12 cellular contexts compared by ENCODE assay signal in the genomic region with DNA sequence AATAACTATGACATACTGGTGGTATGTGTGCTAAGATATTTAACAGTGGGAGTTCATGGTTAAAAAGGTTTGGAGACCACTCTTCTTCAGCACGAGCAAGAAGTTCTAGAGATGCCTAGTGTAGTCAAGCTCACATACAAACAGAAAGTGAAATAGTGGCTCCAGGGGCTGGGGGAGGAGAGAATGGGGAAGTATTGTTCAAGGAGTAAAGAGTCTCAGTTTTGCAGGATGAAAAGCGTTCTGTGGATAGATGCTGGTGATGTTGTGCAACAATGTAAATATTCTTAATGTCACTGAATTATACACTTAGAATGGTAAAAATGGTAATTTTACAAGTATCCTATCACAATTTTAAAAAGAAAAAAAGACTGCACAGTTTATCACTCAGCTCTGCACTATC. TPM values are rescaled to one million over a fixed set of nuclear protein-coding genes. Genes with fewer than 3 reads are reported as not detected.
A peak's percentile ranks its signal among the peaks of the same experiment; 100 is the strongest.
DNase-seq lines count a peak whose midpoint lies in the region; ATAC-seq and TF ChIP-seq lines count a peak whose summit lies in the region.
"Had no signal": no experiment of that assay in that cellular context is flagged by ENCODE, and none has a peak within 500 bp of the region (broad histone marks: within the 10 kb centered on the region; RNA-seq: fewer than 3 reads in every experiment).

No MANE protein-coding gene starts in this region.

- peaks cover 6% of the 10 kb centered on the region; the same call in 1 of the 2 replicates for H3K4me1 ChIP-seq in OCI-LY3 (ENCODE audit: low read length)
- H3K4me1 ChIP-seq: Caco-2, parathyroid adenoma had no signal

- peaks cover 12% of the 10 kb centered on the region for H3K27me3 Mint-ChIP-seq in nephron progenitor cell (ENCODE audit: low read depth, poor library complexity)

- no peaks in the 10 kb centered on the region for H3K9me3 Mint-ChIP-seq in nephron progenitor cell
- H3K9me3 Mint-ChIP-seq: H9 had no signal

- peak overlapping the region; percentile 19 for H3K4me3 ChIP-seq in OCI-LY3 (ENCODE audit: low read length)

- H3K27me3 ChIP-seq in OCI-LY3 (ENCODE audit: low read depth, low read length): peaks cover 4% of the 10 kb centered on the region

- H3K9ac ChIP-seq in OCI-LY3 (ENCODE audit: low read length): no peak overlapping the region
- H3K9ac ChIP-seq: parathyroid adenoma had no signal

- no peak overlapping the region for H3K27ac Mint-ChIP-seq in nephron progenitor cell

- H3K36me3 Mint-ChIP-seq in nephron progenitor cell (ENCODE audit: low read depth): no peaks in the 10 kb centered on the region

- TF ChIP-seq CTCF in OCI-LY3 (IDR thresholded peaks at IDR 0.05; ENCODE audit: low read depth, low read length) (no peak), nephron progenitor cell (IDR thresholded peaks at IDR 0.05) (no peak)

- peak overlapping the region; percentile 46 for H3K4me2 ChIP-seq in OCI-LY3 (ENCODE audit: low read length)

- no peaks in the 10 kb centered on the region for H3K36me3 ChIP-seq in OCI-LY3 (replicated peaks; ENCODE audit: low read depth, low read length)

- intact Hi-C loops in left colon (cut with DNase I, micrococcal nuclease): no loop called here

- H3K27ac ChIP-seq in OCI-LY3 (ENCODE audit: low read length): no peak overlapping the region
- H3K27ac ChIP-seq: epithelial cell of prostate, parathyroid adenoma had no signal

- H3K79me2 ChIP-seq in OCI-LY3 (ENCODE audit: low read length): no peaks in the 10 kb centered on the region
- H3K79me2 ChIP-seq: parathyroid adenoma had no signal

- H4K20me1 ChIP-seq in OCI-LY3 (ENCODE audit: insufficient read depth, low read length): no peaks in the 10 kb centered on the region

- ATAC-seq in GM18498 (IDR thresholded peaks at IDR 0.05; ENCODE audit: unreplicated experiment): peak; percentile 63
- peak; percentile 43 for ATAC-seq in left lobe of liver
- ATAC-seq in HG02885 (IDR thresholded peaks at IDR 0.05; ENCODE audit: poor library complexity, unreplicated experiment): no peak
- ATAC-seq in left colon: no peak

- no peak overlapping the region for H3K4me3 Mint-ChIP-seq in nephron progenitor cell
- H3K4me3 Mint-ChIP-seq: H9 had no signal

- DNase-seq in H4 (ENCODE audit: low spot score): peak; percentile 28
- DNase-seq in left lobe of liver (ENCODE audit: low spot score): no peak
- DNase-seq in nephron progenitor cell: no peak
- no peak for DNase-seq in NCI-H446 treated with DMSO at 0.1 percent for 48 hours (lab: John Stamatoyannopoulos, UW)
- no peak for DNase-seq in left colon
- DNase-seq: Caco-2, H9 had no signal

- peaks cover 2% of the 10 kb centered on the region for H3K4me1 Mint-ChIP-seq in nephron progenitor cell

- no peaks in the 10 kb centered on the region for H3K9me3 ChIP-seq in OCI-LY3 (ENCODE audit: insufficient read depth, low read length)
- H3K9me3 ChIP-seq: Caco-2 had no signal

- H2AFZ ChIP-seq in OCI-LY3 (ENCODE audit: low read depth, low read length): no peak overlapping the region
- H2AFZ ChIP-seq: parathyroid adenoma had no signal

RNA-seq across cellular contexts. Expression of gene EPAS1, which starts 29.0 kb away (rescaled TPM):
- 30.5 and 31.6 TPM in 2 replicates for total RNA-seq in H4 (2014; rRNA removed; shearing (Covaris generic))
- total RNA-seq in left lobe of liver (127 TPM), left colon (100 to 1,000 TPM; 155 to 226 TPM)

Comparison
In these comparisons a context has a peak if more than half of its experiments do, and no peak if none do; other contexts are left out.
1. ATAC-seq: peak in GM18498 (single experiment) and left lobe of liver (single experiment); none in HG02885 (single experiment) and left colon (single experiment).